Comparison of ENCODE assay signal across 2 cellular contexts in the genomic region with DNA sequence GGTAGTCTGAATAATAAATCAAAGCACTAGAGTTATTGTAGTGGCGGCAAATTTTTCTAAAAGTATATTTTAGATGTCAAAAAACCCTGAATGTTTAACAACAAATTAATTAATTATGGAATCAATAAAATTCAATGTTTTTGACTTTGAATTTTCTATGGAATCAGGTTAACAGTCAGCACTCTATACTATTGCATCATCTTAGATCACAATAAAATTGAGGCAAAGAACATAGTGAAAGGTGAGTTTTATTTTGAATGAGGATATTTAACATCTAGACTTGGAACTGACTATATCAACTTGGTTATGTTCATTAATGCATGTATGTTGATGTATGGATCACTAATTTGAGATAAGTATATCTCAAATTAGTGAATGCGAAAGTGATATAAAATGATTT.
TF ChIP-seq lines count a peak whose summit lies in the region.

No MANE protein-coding gene starts in this region.

TF ChIP-seq in A549, 52 proteins besides CTCF, POLR2A, EP300 and RAD21 (continued from another document):
- TF ChIP-seq, protein P1, sequence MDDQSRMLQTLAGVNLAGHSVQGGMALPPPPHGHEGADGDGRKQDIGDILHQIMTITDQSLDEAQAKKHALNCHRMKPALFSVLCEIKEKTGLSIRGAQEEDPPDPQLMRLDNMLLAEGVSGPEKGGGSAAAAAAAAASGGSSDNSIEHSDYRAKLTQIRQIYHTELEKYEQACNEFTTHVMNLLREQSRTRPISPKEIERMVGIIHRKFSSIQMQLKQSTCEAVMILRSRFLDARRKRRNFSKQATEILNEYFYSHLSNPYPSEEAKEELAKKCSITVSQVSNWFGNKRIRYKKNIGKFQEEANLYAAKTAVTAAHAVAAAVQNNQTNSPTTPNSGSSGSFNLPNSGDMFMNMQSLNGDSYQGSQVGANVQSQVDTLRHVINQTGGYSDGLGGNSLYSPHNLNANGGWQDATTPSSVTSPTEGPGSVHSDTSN (IDR thresholded peaks at IDR 0.05), result no peak
- no peak for TF ChIP-seq SREBF2 (IDR thresholded peaks at IDR 0.05)
TF ChIP-seq in A549: peak in this region for 1.

TF ChIP-seq in K562, 482 proteins besides CTCF, POLR2A, EP300 and RAD21 (continued from another document):
- TF ChIP-seq, protein P2, sequence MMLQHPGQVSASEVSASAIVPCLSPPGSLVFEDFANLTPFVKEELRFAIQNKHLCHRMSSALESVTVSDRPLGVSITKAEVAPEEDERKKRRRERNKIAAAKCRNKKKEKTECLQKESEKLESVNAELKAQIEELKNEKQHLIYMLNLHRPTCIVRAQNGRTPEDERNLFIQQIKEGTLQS (IDR thresholded peaks at IDR 0.05), result peak; percentile 79
- TF ChIP-seq, protein P2 (CRISPR knock-in tag; conservative IDR thresholded peaks at IDR 0.05), result no peak
- TF ChIP-seq, protein P3, sequence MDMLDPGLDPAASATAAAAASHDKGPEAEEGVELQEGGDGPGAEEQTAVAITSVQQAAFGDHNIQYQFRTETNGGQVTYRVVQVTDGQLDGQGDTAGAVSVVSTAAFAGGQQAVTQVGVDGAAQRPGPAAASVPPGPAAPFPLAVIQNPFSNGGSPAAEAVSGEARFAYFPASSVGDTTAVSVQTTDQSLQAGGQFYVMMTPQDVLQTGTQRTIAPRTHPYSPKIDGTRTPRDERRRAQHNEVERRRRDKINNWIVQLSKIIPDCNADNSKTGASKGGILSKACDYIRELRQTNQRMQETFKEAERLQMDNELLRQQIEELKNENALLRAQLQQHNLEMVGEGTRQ (CRISPR knock-in tag; IDR thresholded peaks at IDR 0.05), result no peak
- TF ChIP-seq ZSCAN32 (CRISPR knock-in tag; IDR thresholded peaks at IDR 0.05) (peak; percentile 89), CEBPB (tag; IDR thresholded peaks at IDR 0.05) (peak; percentile 69), SUPT5H (IDR thresholded peaks at IDR 0.05) (no peak), CEBPG (CRISPR knock-in tag; IDR thresholded peaks at IDR 0.05) (no peak), CEBPG (tag; conservative IDR thresholded peaks at IDR 0.05 in 1 of 2, IDR thresholded peaks at IDR 0.05 in 1 of 2) (peak; percentile 81 to 98), ZNF146 (CRISPR knock-in tag; IDR thresholded peaks at IDR 0.05; ENCODE audit: unreplicated experiment) (no peak), GABPB1 (CRISPR knock-in tag; IDR thresholded peaks at IDR 0.05) (no peak), YY1 (IDR thresholded peaks at IDR 0.05; ENCODE audit: borderline replicate concordance in 1 of 3, control insufficient read depth in 1 of 3, extremely low read depth in 1 of 3, insufficient read depth in 3 of 3, insufficient read length in 1 of 3, insufficient replicate concordance in 2 of 3, low read depth in 1 of 3, low read length in 2 of 3) (no peak)
- TF ChIP-seq, protein P4, sequence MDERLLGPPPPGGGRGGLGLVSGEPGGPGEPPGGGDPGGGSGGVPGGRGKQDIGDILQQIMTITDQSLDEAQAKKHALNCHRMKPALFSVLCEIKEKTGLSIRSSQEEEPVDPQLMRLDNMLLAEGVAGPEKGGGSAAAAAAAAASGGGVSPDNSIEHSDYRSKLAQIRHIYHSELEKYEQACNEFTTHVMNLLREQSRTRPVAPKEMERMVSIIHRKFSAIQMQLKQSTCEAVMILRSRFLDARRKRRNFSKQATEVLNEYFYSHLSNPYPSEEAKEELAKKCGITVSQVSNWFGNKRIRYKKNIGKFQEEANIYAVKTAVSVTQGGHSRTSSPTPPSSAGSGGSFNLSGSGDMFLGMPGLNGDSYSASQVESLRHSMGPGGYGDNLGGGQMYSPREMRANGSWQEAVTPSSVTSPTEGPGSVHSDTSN (CRISPR knock-in tag; IDR thresholded peaks at IDR 0.05; ENCODE audit: low read depth), result no peak
- TF ChIP-seq, protein P4 (tag; conservative IDR thresholded peaks at IDR 0.05; ENCODE audit: low read depth), result no peak
